9 cellular contexts compared by ENCODE assay signal in genomic region chr10:17206210-17206709, GRCh38. TPM values are rescaled to one million over a fixed set of nuclear protein-coding genes. Genes with fewer than 3 reads are reported as not detected.
A peak's percentile ranks its signal among the peaks of the same experiment; 100 is the strongest.
DNase-seq lines count a peak whose midpoint lies in the region; ATAC-seq and TF ChIP-seq lines count a peak whose summit lies in the region.
"Had no signal": no experiment of that assay in that cellular context is flagged by ENCODE, and none has a peak within 500 bp of the region (broad histone marks: within the 10 kb centered on the region; RNA-seq: fewer than 3 reads in every experiment).

No MANE protein-coding gene starts in this region.

- H3K9me3 Mint-ChIP-seq in activated CD4-positive, alpha-beta T cell treated with anti-CD3 and anti-CD28 coated beads, Interleukin-2, amount 10 ng/mL, durations not matched to agents 7 days and 5 days, result no peaks in the 10 kb centered on the region

- POLR2A ChIA-PET in activated CD4-positive, alpha-beta T cell treated with anti-CD3 and anti-CD28 coated beads, Interleukin-2, amount 10 ng/mL, durations not matched to agents 7 days and 5 days (lab: Charles Lee), result interaction anchor here (0.8 to 2.0 kb wide), 3 partner anchors 10 to 24 kb away, joined by 3 to 20 read pairs (median 3); no protein-coding TSS in a partner anchor

- TF ChIP-seq CTCF in fibroblast of the aortic adventitia (IDR thresholded peaks at IDR 0.05; ENCODE audit: insufficient read depth, low read length) (no peak), colonic mucosa (IDR thresholded peaks at IDR 0.05) (no peak)

- peaks cover 4% of the 10 kb centered on the region for H3K36me3 Mint-ChIP-seq in activated CD4-positive, alpha-beta T cell treated with anti-CD3 and anti-CD28 coated beads, Interleukin-2, amount 10 ng/mL, durations not matched to agents 7 days and 5 days (ENCODE audit: low read depth)

- H3K9me3 ChIP-seq in colonic mucosa, result no peaks in the 10 kb centered on the region

- H3K27ac ChIP-seq in colonic mucosa, result no peak overlapping the region
- H3K27ac ChIP-seq: parathyroid adenoma had no signal

- H3K27ac Mint-ChIP-seq in activated CD4-positive, alpha-beta T cell treated with anti-CD3 and anti-CD28 coated beads, Interleukin-2, amount 10 ng/mL, durations not matched to agents 7 days and 5 days, result peak overlapping the region; percentile 88

- peak; percentile 59 for DNase-seq in activated CD4-positive, alpha-beta T cell treated with anti-CD3 and anti-CD28 coated beads, Interleukin-2, amount 10 ng/mL, durations not matched to agents 7 days and 5 days
- peak; percentile 65 for DNase-seq in fibroblast of the aortic adventitia (ENCODE audit: low read depth)
- no peak for DNase-seq in middle frontal gyrus (ENCODE audit: extremely low spot score, low spot score)
- DNase-seq in HK-2 (ENCODE audit: unreplicated experiment), result no peak
- no peak for DNase-seq in colonic mucosa

- H3K9ac ChIP-seq in colonic mucosa (ENCODE audit: low read depth in 2 of 2, low read length in 2 of 2), result no peak overlapping the region
- H3K9ac ChIP-seq: parathyroid adenoma had no signal

- H3K4me3 ChIP-seq in fibroblast of the aortic adventitia (ENCODE audit: low read depth, low read length) (no peak overlapping the region), colonic mucosa (no peak overlapping the region)

- ATAC-seq in GM18909 (IDR thresholded peaks at IDR 0.05; ENCODE audit: poor library complexity, unreplicated experiment) (peak; percentile 65), HG03135 (IDR thresholded peaks at IDR 0.05; ENCODE audit: unreplicated experiment) (peak; percentile 39), GM21576 (IDR thresholded peaks at IDR 0.05; ENCODE audit: unreplicated experiment) (no peak)

- H3K36me3 ChIP-seq in colonic mucosa, result no peaks in the 10 kb centered on the region

- intact Hi-C loops in colonic mucosa (cut with DNase I), result no loop called here

- H3K4me1 ChIP-seq in colonic mucosa, result no peaks in the 10 kb centered on the region

- H3K27me3 ChIP-seq in colonic mucosa, result no peaks in the 10 kb centered on the region

- H3K4me3 Mint-ChIP-seq in activated CD4-positive, alpha-beta T cell treated with anti-CD3 and anti-CD28 coated beads, Interleukin-2, amount 10 ng/mL, durations not matched to agents 7 days and 5 days, result peak overlapping the region; percentile 32

- peaks cover 59% of the 10 kb centered on the region for H3K4me1 Mint-ChIP-seq in activated CD4-positive, alpha-beta T cell treated with anti-CD3 and anti-CD28 coated beads, Interleukin-2, amount 10 ng/mL, durations not matched to agents 7 days and 5 days

- H3K27me3 Mint-ChIP-seq in activated CD4-positive, alpha-beta T cell treated with anti-CD3 and anti-CD28 coated beads, Interleukin-2, amount 10 ng/mL, durations not matched to agents 7 days and 5 days, result no peaks in the 10 kb centered on the region

- CTCF ChIA-PET in activated CD4-positive, alpha-beta T cell treated with anti-CD3 and anti-CD28 coated beads, Interleukin-2, amount 10 ng/mL, durations not matched to agents 7 days and 5 days (lab: Charles Lee), result interaction anchor here (0.8 to 2.6 kb wide), 5 partner anchors 8 to 186 kb away, joined by 3 to 13 read pairs (median 3); no protein-coding TSS in a partner anchor

RNA-seq across cellular contexts. Expression of gene TRDMT1, which starts 4.8 kb away (rescaled TPM):
- total RNA-seq in activated CD4-positive, alpha-beta T cell treated with anti-CD3 and anti-CD28 coated beads, Interleukin-2, amount 10 ng/mL, durations not matched to agents 7 days and 5 days, result 10 to 100 TPM; 14.1 to 17.2 TPM
- 11.9 and 19.1 TPM in 2 replicates for total RNA-seq in fibroblast of the aortic adventitia (ENCODE audit: low replicate concordance)
- 1 to 10 TPM; 3.4 to 3.5 TPM for total RNA-seq in colonic mucosa

RNA-seq across cellular contexts. Expression of gene VIM, which starts 21.8 kb away (rescaled TPM):
- 1,000 to 10,000 TPM; 2,713 to 2,904 TPM for total RNA-seq in activated CD4-positive, alpha-beta T cell treated with anti-CD3 and anti-CD28 coated beads, Interleukin-2, amount 10 ng/mL, durations not matched to agents 7 days and 5 days
- 10,091 and 12,680 TPM in 2 replicates for total RNA-seq in fibroblast of the aortic adventitia (ENCODE audit: low replicate concordance)
- total RNA-seq in colonic mucosa, result 100 to 1,000 TPM; 121 to 326 TPM

Comparison
In these comparisons a context has a peak if more than half of its experiments do, and no peak if none do; other contexts are left out.
1. DNase-seq: peak in activated CD4-positive, alpha-beta T cell treated with anti-CD3 and anti-CD28 coated beads, Interleukin-2, amount 10 ng/mL, durations not matched to agents 7 days and 5 days (single experiment) and fibroblast of the aortic adventitia (single experiment); none in middle frontal gyrus (single experiment), HK-2 (single experiment) and colonic mucosa (single experiment).
2. RNA of gene VIM, which starts 21.8 kb away (total RNA-seq): 10,091 to 12,680 TPM in fibroblast of the aortic adventitia and 2,713 to 2,904 TPM in activated CD4-positive, alpha-beta T cell treated with anti-CD3 and anti-CD28 coated beads, Interleukin-2, amount 10 ng/mL, durations not matched to agents 7 days and 5 days; 121 to 326 TPM in colonic mucosa; every median in the first group is over 4 times any median in the second.